Comparison of ENCODE assay signal across 19 cellular contexts in genomic region chr5:17114233-17114632, GRCh38.
DNase-seq lines count a peak whose midpoint lies in the region; ATAC-seq and TF ChIP-seq lines count a peak whose summit lies in the region.
"Had no signal": no experiment of that assay in that cellular context is flagged by ENCODE, and none has a peak within 500 bp of the region (broad histone marks: within the 10 kb centered on the region; RNA-seq: fewer than 3 reads in every experiment).

No MANE protein-coding gene starts in this region.

- no peak overlapping the region for H3K27ac Mint-ChIP-seq in GM23338
- H3K27ac Mint-ChIP-seq: activated CD4-positive, alpha-beta T cell treated with anti-CD3 and anti-CD28 coated beads, Interleukin-2, amount 10 ng/mL, durations not matched to agents 24 days and 14 days; activated naive CD8-positive, alpha-beta T cell; activated T-helper 17 cell treated with anti-CD3 and anti-CD28 coated beads, Interleukin-2, amount 50 U/mL, for 72 hours; natural killer cell; stimulated activated effector memory CD8-positive, alpha-beta T cell treated with anti-CD3 and anti-CD28 coated beads, Interleukin-12 subunit alpha, Interleukin-12 subunit beta, amount 100 ng/mL, for 72 hours had no signal

- TF ChIP-seq CTCF in GM23338 (conservative IDR thresholded peaks at IDR 0.05; ENCODE audit: low read depth in 2 of 2) (no peak), body of pancreas (IDR thresholded peaks at IDR 0.05) (no peak), stomach (IDR thresholded peaks at IDR 0.05) (no peak), gastroesophageal sphincter (IDR thresholded peaks at IDR 0.05) (no peak)

- no peak for TF ChIP-seq EP300 in stomach (IDR thresholded peaks at IDR 0.05)
- TF ChIP-seq EP300 in gastroesophageal sphincter (IDR thresholded peaks at IDR 0.05) = no peak

- DNase-seq in GM23338 (ENCODE audit: low spot score) (no peak), body of pancreas (no peak), kidney glomerular epithelial cell (lab: John Stamatoyannopoulos, UW) (peak; percentile 42), stomach (peak; percentile 66), middle frontal gyrus (ENCODE audit: extremely low spot score, low spot score) (no peak), hepatic stellate cell (ENCODE audit: low spot score) (no peak)
- DNase-seq: activated CD4-positive, alpha-beta T cell treated with anti-CD3 and anti-CD28 coated beads, Interleukin-2, amount 10 ng/mL, durations not matched to agents 24 days and 14 days; cortex of kidney; HCEC 1CT; natural killer cell; NCI-H524 treated with DMSO at 0.1 percent for 48 hours; posterior cingulate gyrus; SHP77; sigmoid colon; T-helper 1 cell had no signal

- peaks cover 8% of the 10 kb centered on the region for H3K27me3 Mint-ChIP-seq in GM23338 (ENCODE audit: insufficient read depth, low read depth, poor library complexity)
- H3K27me3 Mint-ChIP-seq: activated CD4-positive, alpha-beta T cell treated with anti-CD3 and anti-CD28 coated beads, Interleukin-2, amount 10 ng/mL, durations not matched to agents 24 days and 14 days had no signal

- H3K9me3 Mint-ChIP-seq in GM23338 = no peaks in the 10 kb centered on the region
- H3K9me3 Mint-ChIP-seq: activated CD4-positive, alpha-beta T cell treated with anti-CD3 and anti-CD28 coated beads, Interleukin-2, amount 10 ng/mL, durations not matched to agents 24 days and 14 days; activated T-helper 17 cell treated with anti-CD3 and anti-CD28 coated beads, Interleukin-2, amount 50 U/mL, for 72 hours had no signal

- no peaks in the 10 kb centered on the region for H3K9me2 ChIP-seq in GM23338 (ENCODE audit: insufficient read depth)

- H3K27me3 ChIP-seq in GM23338 (ENCODE audit: insufficient read depth) (no peaks in the 10 kb centered on the region), body of pancreas (no peaks in the 10 kb centered on the region), stomach (no peaks in the 10 kb centered on the region), gastroesophageal sphincter (no peaks in the 10 kb centered on the region)
- H3K27me3 ChIP-seq: sigmoid colon had no signal

- intact Hi-C loops in body of pancreas (cut with DNase I) = no loop called here
- intact Hi-C loops in stomach (cut with DNase I; ENCODE audit: low total_unique reads) = no loop called here

- H3K9me3 ChIP-seq in body of pancreas = no peaks in the 10 kb centered on the region
- no peaks in the 10 kb centered on the region for H3K9me3 ChIP-seq in stomach
- no peaks in the 10 kb centered on the region for H3K9me3 ChIP-seq in gastroesophageal sphincter

- H3F3A ChIP-seq in GM23338 (replicated peaks; ENCODE audit: low read depth) = no peaks in the 10 kb centered on the region

- H3K4me3 ChIP-seq in GM23338 = no peak overlapping the region
- H3K4me3 ChIP-seq in body of pancreas = no peak overlapping the region
- H3K4me3 ChIP-seq in stomach = no peak overlapping the region
- H3K4me3 ChIP-seq in gastroesophageal sphincter = no peak overlapping the region
- H3K4me3 ChIP-seq: sigmoid colon had no signal

- no peak overlapping the region for H3K27ac ChIP-seq in GM23338 (ENCODE audit: low read depth)
- H3K27ac ChIP-seq in body of pancreas = peak overlapping the region in 3 of 4 donors; percentile 63 to 73 (median 66)
- H3K27ac ChIP-seq in stomach = peak overlapping the region; percentile 75 to 87 (median 84)
- no peak overlapping the region for H3K27ac ChIP-seq in gastroesophageal sphincter
- H3K27ac ChIP-seq: sigmoid colon had no signal

- no peak overlapping the region for H3K4me3 Mint-ChIP-seq in GM23338
- H3K4me3 Mint-ChIP-seq: activated CD4-positive, alpha-beta T cell treated with anti-CD3 and anti-CD28 coated beads, Interleukin-2, amount 10 ng/mL, durations not matched to agents 24 days and 14 days; activated naive CD8-positive, alpha-beta T cell; activated T-helper 17 cell treated with anti-CD3 and anti-CD28 coated beads, Interleukin-2, amount 50 U/mL, for 72 hours; natural killer cell; stimulated activated effector memory CD8-positive, alpha-beta T cell treated with anti-CD3 and anti-CD28 coated beads, Interleukin-12 subunit alpha, Interleukin-12 subunit beta, amount 100 ng/mL, for 72 hours had no signal

- peaks cover 31% of the 10 kb centered on the region for H3K4me1 ChIP-seq in GM23338 (ENCODE audit: insufficient read depth)
- peaks cover 28% of the 10 kb centered on the region for H3K4me1 ChIP-seq in body of pancreas
- H3K4me1 ChIP-seq in stomach = peaks cover 14 to 60% (median 24%) of the 10 kb centered on the region in 4 donors
- H3K4me1 ChIP-seq in gastroesophageal sphincter = no peaks in the 10 kb centered on the region
- H3K4me1 ChIP-seq: sigmoid colon had no signal

- H3K4me2 ChIP-seq in GM23338 = no peak overlapping the region

- ATAC-seq in GM23338 (no peak), body of pancreas (peak; percentile 76), gastroesophageal sphincter (no peak)
- ATAC-seq: activated T-helper 17 cell treated with anti-CD3 and anti-CD28 coated beads, Interleukin-2, amount 50 U/mL, for 72 hours; natural killer cell; stimulated activated effector memory CD8-positive, alpha-beta T cell treated with anti-CD3 and anti-CD28 coated beads, Interleukin-12 subunit alpha, Interleukin-12 subunit beta, amount 100 ng/mL, for 72 hours had no signal

- H3K79me2 ChIP-seq in GM23338 (replicated peaks; ENCODE audit: insufficient read depth) = no peaks in the 10 kb centered on the region

- H3K36me3 ChIP-seq in GM23338 (ENCODE audit: insufficient read depth) (no peaks in the 10 kb centered on the region), body of pancreas (replicated peaks in 1 of 2; ENCODE audit: insufficient read depth in 1 of 2, low read depth in 2 of 2) (no peaks in the 10 kb centered on the region), stomach (no peaks in the 10 kb centered on the region), gastroesophageal sphincter (no peaks in the 10 kb centered on the region)
- H3K36me3 ChIP-seq: sigmoid colon had no signal

- WGBS in body of pancreas, 2 donors = 21 to 28% methylated on average over 6 of the region's 6 CpGs
- 27 to 59% (median 45%) methylated on average over 6 of the region's 6 CpGs for WGBS in stomach, 5 donors
- WGBS in gastroesophageal sphincter (ENCODE audit: low coverage in 1 of 2), 2 donors = 81 to 84% methylated on average over 5 to 6 of the region's 6 CpGs

- H4K20me1 ChIP-seq in GM23338 (replicated peaks; ENCODE audit: insufficient read depth) = no peaks in the 10 kb centered on the region

- TF ChIP-seq POLR2A in body of pancreas (IDR thresholded peaks at IDR 0.05) (no peak), stomach (IDR thresholded peaks at IDR 0.05) (no peak), gastroesophageal sphincter (IDR thresholded peaks at IDR 0.05) (no peak)

- H3K4me1 Mint-ChIP-seq in GM23338 = peaks cover 22% of the 10 kb centered on the region
- H3K4me1 Mint-ChIP-seq: activated T-helper 17 cell treated with anti-CD3 and anti-CD28 coated beads, Interleukin-2, amount 50 U/mL, for 72 hours; stimulated activated effector memory CD8-positive, alpha-beta T cell treated with anti-CD3 and anti-CD28 coated beads, Interleukin-12 subunit alpha, Interleukin-12 subunit beta, amount 100 ng/mL, for 72 hours had no signal

- peak overlapping the region; percentile 15; the same call in 1 of the 2 replicates for H2AFZ ChIP-seq in GM23338

- H3K36me3 Mint-ChIP-seq in GM23338 (ENCODE audit: low read depth) = no peaks in the 10 kb centered on the region
- H3K36me3 Mint-ChIP-seq: activated naive CD8-positive, alpha-beta T cell; natural killer cell; stimulated activated effector memory CD8-positive, alpha-beta T cell treated with anti-CD3 and anti-CD28 coated beads, Interleukin-12 subunit alpha, Interleukin-12 subunit beta, amount 100 ng/mL, for 72 hours had no signal

TF ChIP-seq in GM23338, 12 proteins besides CTCF, POLR2A, EP300 and RAD21 (continues in another document):
- TF ChIP-seq ZNF331 (CRISPR knock-in tag; IDR thresholded peaks at IDR 0.05; ENCODE audit: low read depth) (no peak), STAT1 (IDR thresholded peaks at IDR 0.05; ENCODE audit: unreplicated experiment) (no peak), JUNB (IDR thresholded peaks at IDR 0.05; ENCODE audit: unreplicated experiment) (no peak), NANOG (IDR thresholded peaks at IDR 0.05; ENCODE audit: borderline replicate concordance) (no peak), POLR2AphosphoS5 (IDR thresholded peaks at IDR 0.05; ENCODE audit: low read depth) (no peak), EZH2phosphoT487 (IDR thresholded peaks at IDR 0.05; ENCODE audit: unreplicated experiment) (no peak), EZH2 (IDR thresholded peaks at IDR 0.05; ENCODE audit: low read depth, unreplicated experiment) (no peak), CREB1 (CRISPR knock-in tag; IDR thresholded peaks at IDR 0.05; ENCODE audit: low read depth) (no peak)
- TF ChIP-seq, protein P1, sequence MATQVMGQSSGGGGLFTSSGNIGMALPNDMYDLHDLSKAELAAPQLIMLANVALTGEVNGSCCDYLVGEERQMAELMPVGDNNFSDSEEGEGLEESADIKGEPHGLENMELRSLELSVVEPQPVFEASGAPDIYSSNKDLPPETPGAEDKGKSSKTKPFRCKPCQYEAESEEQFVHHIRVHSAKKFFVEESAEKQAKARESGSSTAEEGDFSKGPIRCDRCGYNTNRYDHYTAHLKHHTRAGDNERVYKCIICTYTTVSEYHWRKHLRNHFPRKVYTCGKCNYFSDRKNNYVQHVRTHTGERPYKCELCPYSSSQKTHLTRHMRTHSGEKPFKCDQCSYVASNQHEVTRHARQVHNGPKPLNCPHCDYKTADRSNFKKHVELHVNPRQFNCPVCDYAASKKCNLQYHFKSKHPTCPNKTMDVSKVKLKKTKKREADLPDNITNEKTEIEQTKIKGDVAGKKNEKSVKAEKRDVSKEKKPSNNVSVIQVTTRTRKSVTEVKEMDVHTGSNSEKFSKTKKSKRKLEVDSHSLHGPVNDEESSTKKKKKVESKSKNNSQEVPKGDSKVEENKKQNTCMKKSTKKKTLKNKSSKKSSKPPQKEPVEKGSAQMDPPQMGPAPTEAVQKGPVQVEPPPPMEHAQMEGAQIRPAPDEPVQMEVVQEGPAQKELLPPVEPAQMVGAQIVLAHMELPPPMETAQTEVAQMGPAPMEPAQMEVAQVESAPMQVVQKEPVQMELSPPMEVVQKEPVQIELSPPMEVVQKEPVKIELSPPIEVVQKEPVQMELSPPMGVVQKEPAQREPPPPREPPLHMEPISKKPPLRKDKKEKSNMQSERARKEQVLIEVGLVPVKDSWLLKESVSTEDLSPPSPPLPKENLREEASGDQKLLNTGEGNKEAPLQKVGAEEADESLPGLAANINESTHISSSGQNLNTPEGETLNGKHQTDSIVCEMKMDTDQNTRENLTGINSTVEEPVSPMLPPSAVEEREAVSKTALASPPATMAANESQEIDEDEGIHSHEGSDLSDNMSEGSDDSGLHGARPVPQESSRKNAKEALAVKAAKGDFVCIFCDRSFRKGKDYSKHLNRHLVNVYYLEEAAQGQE (IDR thresholded peaks at IDR 0.05; ENCODE audit: unreplicated experiment) = no peak

Comparison
In these comparisons a context has a peak if more than half of its experiments do, and no peak if none do; other contexts are left out.
1. DNase-seq: peak in kidney glomerular epithelial cell (single experiment) and stomach (single experiment); none in GM23338 (single experiment), body of pancreas (0 of 4), middle frontal gyrus (single experiment) and hepatic stellate cell (single experiment).
2. H3K27ac ChIP-seq: peak in body of pancreas (3 of 4) and stomach (5 of 5); none in GM23338 (single experiment) and gastroesophageal sphincter (0 of 4).